Comparison of ENCODE assay signal across 8 cellular contexts in genomic region chr2:157566113-157566512, GRCh38.
DNase-seq lines count a peak whose midpoint lies in the region; ATAC-seq and TF ChIP-seq lines count a peak whose summit lies in the region.
"Not testable (repeated sequence)": the region's sequence is repeated elsewhere in the genome, so short reads cannot be mapped to it uniquely, and the experiment has no call there.

No MANE protein-coding gene starts in this region.

- H3K4me3 Mint-ChIP-seq in Caco-2 (ENCODE audit: unreplicated experiment), result peak overlapping the region; percentile 69
- peak overlapping the region; percentile 36 for H3K4me3 Mint-ChIP-seq in WTC11
- H3K4me3 Mint-ChIP-seq in endodermal cell, result not testable (repeated sequence)

- TSS peak; percentile 54 for BruUV-seq in Caco-2 (replicated peaks; lab: Mats Ljungman, UMichigan)
- not testable (repeated sequence) for BruUV-seq in PC-9 (replicated peaks; lab: Mats Ljungman, UMichigan)

- not testable (repeated sequence) for H3K79me2 ChIP-seq in PC-9 (ENCODE audit: low read depth)

- ATAC-seq in WTC11, result not testable (repeated sequence)

- H3K27ac Mint-ChIP-seq in Caco-2 (ENCODE audit: unreplicated experiment) (peak overlapping the region; percentile 66), WTC11 (peak overlapping the region; percentile 53; the same call in 1 of the 2 replicates), endodermal cell (peak overlapping the region; percentile 75)

- H3K27me3 Mint-ChIP-seq in Caco-2 (ENCODE audit: insufficient read depth, unreplicated experiment); WTC11 (ENCODE audit: low read depth); endodermal cell (ENCODE audit: insufficient read depth): not testable (repeated sequence)

- not testable (repeated sequence) for H3K27me3 ChIP-seq in Caco-2 (replicated peaks; ENCODE audit: control insufficient read depth, insufficient read depth, low read length); HUES6 (ENCODE audit: control insufficient read depth, insufficient read depth, low read length); PC-9 (ENCODE audit: insufficient read depth, low read depth); endodermal cell (ENCODE audit: control insufficient read depth, insufficient read depth, low read length, poor library complexity, severe bottlenecking)

- peak overlapping the region; percentile 52; the same call in 1 of the 2 replicates for H2AFZ ChIP-seq in PC-9

- H3K9me3 ChIP-seq in Caco-2; ES-I3 (ENCODE audit: control insufficient read depth, insufficient read depth, low read length); HUES6 (ENCODE audit: control insufficient read depth, insufficient read depth, low read depth, low read length); PC-9 (ENCODE audit: insufficient read depth, low read depth); endodermal cell (ENCODE audit: control insufficient read depth, low read length): not testable (repeated sequence)

- WGBS in endodermal cell (ENCODE audit: insufficient coverage in 1 of 2, insufficient read length in 1 of 2), 2 experiments, result 92 to 96% methylated on average over 5 to 10 of the region's 10 CpGs

- not testable (repeated sequence) for H3K36me3 Mint-ChIP-seq in Caco-2 (ENCODE audit: insufficient read depth, unreplicated experiment); WTC11; endodermal cell (ENCODE audit: low read depth)

- not testable (repeated sequence) for TF ChIP-seq CTCF in Caco-2 (IDR thresholded peaks at IDR 0.05; ENCODE audit: insufficient read depth in 1 of 2, low read depth in 1 of 2, low read length in 1 of 2, severe bottlenecking in 1 of 2, unreplicated experiment in 1 of 2); PC-9 (conservative IDR thresholded peaks at IDR 0.05); WTC11 (IDR thresholded peaks at IDR 0.05); endodermal cell (conservative IDR thresholded peaks at IDR 0.05)

- DNase-seq in Caco-2; PC-9; WTC11 (ENCODE audit: low spot score); endodermal cell: not testable (repeated sequence)
- DNase-seq in HuH-7.5 (ENCODE audit: low spot score) (peak; percentile 15), NCI-H748 treated with DMSO at 0.1 percent for 48 hours (lab: John Stamatoyannopoulos, UW) (peak; percentile 25)

- not testable (repeated sequence) for H3K4me1 Mint-ChIP-seq in Caco-2 (ENCODE audit: low read depth, unreplicated experiment); endodermal cell
- H3K4me1 Mint-ChIP-seq in WTC11, result peaks cover 11% of the 10 kb centered on the region

- H4K20me1 ChIP-seq in PC-9 (ENCODE audit: insufficient read depth), result not testable (repeated sequence)

- CTCF ChIA-PET in Caco-2 (lab: Charles Lee); PC-9 (lab: Charles Lee): not testable (repeated sequence)
- CTCF ChIA-PET in WTC11 (lab: Charles Lee), result interaction anchor here (2.2 kb wide), 1 partner anchor 63 kb away, joined by 6 read pairs; the partner anchor contains the start of gene ACVR1C

- H3K4me3 ChIP-seq in Caco-2 (ENCODE audit: low read depth, low read length), result peak overlapping the region; percentile 23
- peak overlapping the region; percentile 46; the same call in 1 of the 2 replicates for H3K4me3 ChIP-seq in HUES6 (ENCODE audit: low read depth, low read length)
- not testable (repeated sequence) for H3K4me3 ChIP-seq in PC-9; endodermal cell (ENCODE audit: low read length)

- H3K9me3 Mint-ChIP-seq in Caco-2 (ENCODE audit: unreplicated experiment) (peaks cover 12% of the 10 kb centered on the region), WTC11 (peaks cover 26% of the 10 kb centered on the region), endodermal cell (peaks cover 22% of the 10 kb centered on the region)

- H3F3A ChIP-seq in PC-9 (ENCODE audit: insufficient read depth, low read depth), result not testable (repeated sequence)

- not testable (repeated sequence) for H3K36me3 ChIP-seq in Caco-2 (ENCODE audit: control insufficient read depth, insufficient read depth, low read length); ES-I3 (ENCODE audit: insufficient read depth, low read length); HUES6 (ENCODE audit: control insufficient read depth, insufficient read depth, low read length); PC-9 (ENCODE audit: low read depth); endodermal cell (ENCODE audit: control insufficient read depth, insufficient read depth, low read length)

- peak overlapping the region; percentile 42 for H3K4me2 ChIP-seq in PC-9

- not testable (repeated sequence) for H3K4me1 ChIP-seq in Caco-2; ES-I3 (ENCODE audit: insufficient read depth, low read length); HUES6 (ENCODE audit: control insufficient read depth, insufficient read depth, low read length); PC-9 (replicated peaks; ENCODE audit: insufficient read depth); endodermal cell (ENCODE audit: control insufficient read depth, insufficient read depth, low read length)

- H3K27ac ChIP-seq in HUES6 (ENCODE audit: low read depth, low read length); PC-9; endodermal cell (ENCODE audit: low read depth, low read length): not testable (repeated sequence)

- H3K9me2 ChIP-seq in PC-9 (ENCODE audit: insufficient read depth), result not testable (repeated sequence)

- H3K9ac ChIP-seq in ES-I3 (ENCODE audit: low read depth, low read length), result peak overlapping the region; percentile 39
- peak overlapping the region; percentile 16 for H3K9ac ChIP-seq in HUES6 (ENCODE audit: low read length)
- H3K9ac ChIP-seq in endodermal cell (ENCODE audit: extremely low read depth, low read length, poor library complexity, severe bottlenecking), result not testable (repeated sequence)

- intact Hi-C loops in Caco-2 (cut with micrococcal nuclease; ENCODE audit: unreplicated experiment); PC-9 (cut with micrococcal nuclease; ENCODE audit: unreplicated experiment): not testable (repeated sequence)

- POLR2A ChIA-PET in Caco-2 (lab: Charles Lee); PC-9 (lab: Charles Lee; ENCODE audit: unreplicated experiment); WTC11 (lab: Charles Lee): not testable (repeated sequence)

TF ChIP-seq in WTC11, 78 proteins besides CTCF, POLR2A, EP300 and RAD21:
- TF ChIP-seq, protein P1, sequence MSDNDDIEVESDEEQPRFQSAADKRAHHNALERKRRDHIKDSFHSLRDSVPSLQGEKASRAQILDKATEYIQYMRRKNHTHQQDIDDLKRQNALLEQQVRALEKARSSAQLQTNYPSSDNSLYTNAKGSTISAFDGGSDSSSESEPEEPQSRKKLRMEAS (CRISPR knock-in tag; IDR thresholded peaks at IDR 0.05), result 0 out of 2 replicates have a peak, but pooled peaks have one; percentile 15
